20 cellular contexts compared by ENCODE assay signal in the genomic region with DNA sequence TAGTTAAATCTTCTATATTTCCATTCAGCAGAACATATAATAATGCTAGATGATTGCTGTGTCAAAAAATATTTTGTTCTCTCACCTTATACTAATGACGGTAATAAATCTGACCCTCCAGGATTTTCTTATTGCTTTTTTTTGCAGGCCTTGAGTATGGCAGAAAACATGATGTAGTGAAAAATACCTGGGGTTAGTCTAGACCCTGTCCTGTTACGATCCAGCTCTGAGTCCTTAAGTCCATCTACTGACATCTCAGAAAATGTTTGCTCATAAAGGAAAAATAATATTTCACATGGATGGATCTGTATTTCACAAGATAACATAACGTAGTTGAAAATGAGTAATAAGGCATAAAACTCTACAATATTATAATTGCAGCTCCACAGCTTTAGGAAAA.
A peak's percentile ranks its signal among the peaks of the same experiment; 100 is the strongest.
DNase-seq lines count a peak whose midpoint lies in the region; ATAC-seq, FAIRE-seq and TF ChIP-seq lines count a peak whose summit lies in the region.
"Had no signal": no experiment of that assay in that cellular context is flagged by ENCODE, and none has a peak within 500 bp of the region (broad histone marks: within the 10 kb centered on the region; RNA-seq: fewer than 3 reads in every experiment).

No MANE protein-coding gene starts in this region.

- H4K20me1 ChIP-seq in SK-N-SH (ENCODE audit: insufficient read depth) (no peaks in the 10 kb centered on the region), Loucy (ENCODE audit: insufficient read depth, low read length, poor library complexity, severe bottlenecking) (no peaks in the 10 kb centered on the region)
- H4K20me1 ChIP-seq: BLaER1 treated with 17β-estradiol and CSF1 and Interleukin-3, amounts not matched to agents 10 nM and 100 nM had no signal

- H3K27ac ChIP-seq in SK-N-SH (ENCODE audit: low read depth in 2 of 2, low read length in 1 of 2) (no peak overlapping the region), A549 (no peak overlapping the region)
- H3K27ac ChIP-seq: 22Rv1; BLaER1 treated with 17β-estradiol and CSF1 and Interleukin-3, amounts not matched to agents 10 nM and 100 nM; GM23248 had no signal

- TF ChIP-seq POLR2A in A549 (IDR thresholded peaks at IDR 0.05; ENCODE audit: low read length): no peak

- H3K36me3 ChIP-seq in SK-N-SH (replicated peaks in 1 of 2; ENCODE audit: control insufficient read depth in 1 of 2, insufficient read depth in 2 of 2, low read length in 1 of 2) (no peaks in the 10 kb centered on the region), Loucy (ENCODE audit: insufficient read depth, low read length) (no peaks in the 10 kb centered on the region)
- H3K36me3 ChIP-seq: BLaER1 treated with 17β-estradiol and CSF1 and Interleukin-3, amounts not matched to agents 10 nM and 100 nM; HAP-1 had no signal

- no peak for FAIRE-seq in A549 (lab: Jason Lieb, UNC)
- FAIRE-seq: GM12892, GM18507 had no signal

- ATAC-seq in SK-N-SH treated with all-trans-retinoic acid at 6 μM for 48 hours: no peak
- no peak for ATAC-seq in A549

- H3K27me3 ChIP-seq in SK-N-SH (ENCODE audit: insufficient read depth): no peaks in the 10 kb centered on the region
- no peaks in the 10 kb centered on the region for H3K27me3 ChIP-seq in Loucy (ENCODE audit: insufficient read depth, low read length, poor library complexity, severe bottlenecking)
- H3K27me3 ChIP-seq: BLaER1 treated with 17β-estradiol and CSF1 and Interleukin-3, amounts not matched to agents 10 nM and 100 nM had no signal

- H3F3A ChIP-seq in SK-N-SH (replicated peaks; ENCODE audit: insufficient read depth) (no peaks in the 10 kb centered on the region), Loucy (ENCODE audit: low read depth) (no peaks in the 10 kb centered on the region)

- H3K4me1 ChIP-seq in SK-N-SH (ENCODE audit: control insufficient read depth in 1 of 2, insufficient read depth in 2 of 2, low read depth in 1 of 2, low read length in 1 of 2) (no peaks in the 10 kb centered on the region), A549 (no peaks in the 10 kb centered on the region), Loucy (ENCODE audit: insufficient read depth, low read length, poor library complexity, severe bottlenecking) (peaks cover 10% of the 10 kb centered on the region)
- H3K4me1 ChIP-seq: BLaER1 treated with 17β-estradiol and CSF1 and Interleukin-3, amounts not matched to agents 10 nM and 100 nM had no signal

- DNase-seq in SK-N-SH: no peak
- no peak for DNase-seq in A549 (ENCODE audit: low read depth in 1 of 2, low spot score in 1 of 2)
- DNase-seq in OCI-M1 (lab: John Stamatoyannopoulos, UW): peak; percentile 76
- DNase-seq in medulla oblongata (ENCODE audit: extremely low spot score): no peak
- DNase-seq in NCI-H1105 (lab: John Stamatoyannopoulos, UW): no peak
- DNase-seq in NCI-H510A (lab: John Stamatoyannopoulos, UW): no peak
- DNase-seq: CD4-positive, CD25-positive, alpha-beta regulatory T cell; CD8-positive, alpha-beta memory T cell; COR-L47; DMS 273 treated with DMSO at 0.1 percent for 48 hours; DMS79; GDM1; GM23248 had no signal

- H3K9me2 ChIP-seq in SK-N-SH (no peaks in the 10 kb centered on the region), Loucy (replicated peaks; ENCODE audit: low read depth, low read length) (no peaks in the 10 kb centered on the region)

- TF ChIP-seq CTCF in SK-N-SH (IDR thresholded peaks at IDR 0.05) (no peak), A549 (IDR thresholded peaks at IDR 0.05) (no peak), Loucy (conservative IDR thresholded peaks at IDR 0.05; ENCODE audit: low read length) (no peak)

- no peak for TF ChIP-seq EP300 in SK-N-SH (IDR thresholded peaks at IDR 0.05; ENCODE audit: borderline replicate concordance in 1 of 2, low read depth in 1 of 2, low read length in 1 of 2)
- TF ChIP-seq EP300 in A549 (IDR thresholded peaks at IDR 0.05): no peak

- no peak for TF ChIP-seq RAD21 in SK-N-SH (IDR thresholded peaks at IDR 0.05; ENCODE audit: low read length)
- TF ChIP-seq RAD21 in A549 (conservative IDR thresholded peaks at IDR 0.05 in 1 of 2, IDR thresholded peaks at IDR 0.05 in 1 of 2): no peak

- H3K4me2 ChIP-seq in SK-N-SH: peak overlapping the region; percentile 69
- H3K4me2 ChIP-seq in A549: peak overlapping the region; percentile 53
- peak overlapping the region; percentile 15 for H3K4me2 ChIP-seq in Loucy (ENCODE audit: low read depth, low read length, poor library complexity, severe bottlenecking)
- H3K4me2 ChIP-seq: BLaER1 treated with 17β-estradiol and CSF1 and Interleukin-3, amounts not matched to agents 10 nM and 100 nM had no signal

- 51% methylated on average over 3 of the region's 3 CpGs for WGBS in SK-N-SH (ENCODE audit: low lambda C conversion rate)
- WGBS in A549 (ENCODE audit: missing lambda C conversion rate): 46% methylated on average over 3 of the region's 3 CpGs

- H3K9ac ChIP-seq in SK-N-SH (no peak overlapping the region), Loucy (ENCODE audit: low read depth, low read length, poor library complexity, severe bottlenecking) (no peak overlapping the region)
- H3K9ac ChIP-seq: BLaER1 treated with 17β-estradiol and CSF1 and Interleukin-3, amounts not matched to agents 10 nM and 100 nM; GM23248 had no signal

- POLR2A ChIA-PET in SK-N-SH (lab: Yijun Ruan, JAX): no interaction called here
- POLR2A ChIA-PET in A549 (lab: Yijun Ruan, JAX): no interaction called here

- CTCF ChIA-PET in SK-N-SH (lab: Yijun Ruan, JAX): no interaction called here
- CTCF ChIA-PET in A549 (lab: Yijun Ruan, JAX): no interaction called here

- H3K4me3 ChIP-seq in SK-N-SH (ENCODE audit: low read depth in 2 of 2, low read length in 1 of 2) (peak overlapping the region in 1 of 2 experiments; percentile 47; a peak in 1 of 4 replicates), A549 (peak overlapping the region; percentile 23; the same call in 2 of the 3 replicates), Loucy (ENCODE audit: low read length, poor library complexity, severe bottlenecking) (no peak overlapping the region)
- H3K4me3 ChIP-seq: BLaER1 treated with 17β-estradiol and CSF1 and Interleukin-3, amounts not matched to agents 10 nM and 100 nM; GM23248; HAP-1 had no signal

- H3K79me2 ChIP-seq in SK-N-SH (ENCODE audit: insufficient read depth): no peaks in the 10 kb centered on the region
- H3K79me2 ChIP-seq in Loucy (ENCODE audit: insufficient read depth, low read length): no peaks in the 10 kb centered on the region

- H2AFZ ChIP-seq in SK-N-SH (ENCODE audit: low read depth): peak overlapping the region; percentile 30; the same call in 1 of the 2 replicates
- H2AFZ ChIP-seq in Loucy (ENCODE audit: low read length): peak overlapping the region; percentile 65; the same call in 1 of the 2 replicates
- H2AFZ ChIP-seq: GM23248 had no signal

- no peaks in the 10 kb centered on the region for H3K9me3 ChIP-seq in SK-N-SH
- H3K9me3 ChIP-seq in A549: no peaks in the 10 kb centered on the region
- no peaks in the 10 kb centered on the region for H3K9me3 ChIP-seq in Loucy (ENCODE audit: insufficient read depth, low read depth, low read length)
- H3K9me3 ChIP-seq: BLaER1 treated with 17β-estradiol and CSF1 and Interleukin-3, amounts not matched to agents 10 nM and 100 nM; HAP-1 had no signal

TF ChIP-seq in SK-N-SH, 30 proteins besides CTCF, POLR2A, EP300 and RAD21 (continues in another document):
- TF ChIP-seq FOSL2 (IDR thresholded peaks at IDR 0.05; ENCODE audit: borderline replicate concordance, low read depth): no peak
- TF ChIP-seq, protein P1, sequence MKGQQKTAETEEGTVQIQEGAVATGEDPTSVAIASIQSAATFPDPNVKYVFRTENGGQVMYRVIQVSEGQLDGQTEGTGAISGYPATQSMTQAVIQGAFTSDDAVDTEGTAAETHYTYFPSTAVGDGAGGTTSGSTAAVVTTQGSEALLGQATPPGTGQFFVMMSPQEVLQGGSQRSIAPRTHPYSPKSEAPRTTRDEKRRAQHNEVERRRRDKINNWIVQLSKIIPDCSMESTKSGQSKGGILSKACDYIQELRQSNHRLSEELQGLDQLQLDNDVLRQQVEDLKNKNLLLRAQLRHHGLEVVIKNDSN (IDR thresholded peaks at IDR 0.05; ENCODE audit: borderline replicate concordance, low read depth): no peak
- no peak for TF ChIP-seq GATA2 (CRISPR knock-in tag; IDR thresholded peaks at IDR 0.05)
- TF ChIP-seq NRF1 (IDR thresholded peaks at IDR 0.05; ENCODE audit: low read depth, low read length): no peak
- no peak for TF ChIP-seq POLR2AphosphoS5 (IDR thresholded peaks at IDR 0.05; ENCODE audit: low read depth, low read length)
- no peak for TF ChIP-seq MEF2A (IDR thresholded peaks at IDR 0.05; ENCODE audit: borderline replicate concordance, low read depth)

TF ChIP-seq in SK-N-SH treated with all-trans-retinoic acid at 6 μM for 48 hours, 23 proteins besides CTCF, POLR2A, EP300 and RAD21 (continues in another document):
- TF ChIP-seq RARB (CRISPR knock-in tag; IDR thresholded peaks at IDR 0.05): no peak
- TF ChIP-seq ARNTL (CRISPR knock-in tag; IDR thresholded peaks at IDR 0.05; ENCODE audit: borderline replicate concordance, low read depth): no peak
- no peak for TF ChIP-seq ESRRG (CRISPR knock-in tag; IDR thresholded peaks at IDR 0.05)
- TF ChIP-seq ZFP30 (CRISPR knock-in tag; IDR thresholded peaks at IDR 0.05): no peak

TF ChIP-seq in A549, 52 proteins besides CTCF, POLR2A, EP300 and RAD21 (continues in another document):
- TF ChIP-seq GATA3 (IDR thresholded peaks at IDR 0.05; ENCODE audit: borderline replicate concordance) (no peak), KDM1A (IDR thresholded peaks at IDR 0.05; ENCODE audit: low read depth) (no peak), SMC3 (IDR thresholded peaks at IDR 0.05) (no peak), PHF8 (IDR thresholded peaks at IDR 0.05; ENCODE audit: borderline replicate concordance, low read depth) (no peak), ZFP36 (IDR thresholded peaks at IDR 0.05; ENCODE audit: borderline replicate concordance, partially characterized antibody) (no peak), MYC (IDR thresholded peaks at IDR 0.05; ENCODE audit: borderline replicate concordance, low read length) (no peak), NR3C1 (IDR thresholded peaks at IDR 0.05) (no peak), CHD2 (IDR thresholded peaks at IDR 0.05; ENCODE audit: low read length, partially characterized antibody) (no peak), FOSL2 (IDR thresholded peaks at IDR 0.05) (no peak), FOSL2 (CRISPR knock-in tag; IDR thresholded peaks at IDR 0.05) (no peak)
- TF ChIP-seq, protein P2, sequence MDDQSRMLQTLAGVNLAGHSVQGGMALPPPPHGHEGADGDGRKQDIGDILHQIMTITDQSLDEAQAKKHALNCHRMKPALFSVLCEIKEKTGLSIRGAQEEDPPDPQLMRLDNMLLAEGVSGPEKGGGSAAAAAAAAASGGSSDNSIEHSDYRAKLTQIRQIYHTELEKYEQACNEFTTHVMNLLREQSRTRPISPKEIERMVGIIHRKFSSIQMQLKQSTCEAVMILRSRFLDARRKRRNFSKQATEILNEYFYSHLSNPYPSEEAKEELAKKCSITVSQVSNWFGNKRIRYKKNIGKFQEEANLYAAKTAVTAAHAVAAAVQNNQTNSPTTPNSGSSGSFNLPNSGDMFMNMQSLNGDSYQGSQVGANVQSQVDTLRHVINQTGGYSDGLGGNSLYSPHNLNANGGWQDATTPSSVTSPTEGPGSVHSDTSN (IDR thresholded peaks at IDR 0.05): no peak

Comparison
In these comparisons a context has a peak if more than half of its experiments do, and no peak if none do; other contexts are left out.
1. H3K4me2 ChIP-seq: peak in every context shown above with its lines; median percentile 69 in SK-N-SH; 53 in A549; 15 in Loucy.